Comparison of ENCODE assay signal across 18 cellular contexts in genomic region chr10:100642295-100642994, GRCh38.
DNase-seq lines count a peak whose midpoint lies in the region; ATAC-seq and TF ChIP-seq lines count a peak whose summit lies in the region.
"Had no signal": no experiment of that assay in that cellular context is flagged by ENCODE, and none has a peak within 500 bp of the region (broad histone marks: within the 10 kb centered on the region; RNA-seq: fewer than 3 reads in every experiment).

No MANE protein-coding gene starts in this region.

- H3K27me3 ChIP-seq in iPS-18a (ENCODE audit: control insufficient read depth, insufficient read depth, low read length) (peaks cover 19% of the 10 kb centered on the region), neural progenitor cell (peaks cover 100% of the 10 kb centered on the region)
- H3K27me3 ChIP-seq in CD4-positive, alpha-beta memory T cell (ENCODE audit: insufficient read depth, low read length) = peaks cover 6% of the 10 kb centered on the region

- H3K4me3 ChIP-seq in iPS-18a (ENCODE audit: low read length) (peak overlapping the region; percentile 21), neural progenitor cell (no peak overlapping the region)
- H3K4me3 ChIP-seq in CD4-positive, alpha-beta memory T cell (ENCODE audit: low read length in 2 of 2) = no peak overlapping the region

- ATAC-seq in activated CD4-positive, alpha-beta T cell treated with anti-CD3 and anti-CD28 coated beads for 36 hours = peak; percentile 71
- ATAC-seq in WTC11 = peak; percentile 76
- no peak for ATAC-seq in HG02759 (IDR thresholded peaks at IDR 0.05; ENCODE audit: unreplicated experiment)
- ATAC-seq: HCT116, PC-3 had no signal

- H3K4me2 ChIP-seq in neural progenitor cell = peak overlapping the region; percentile 42
- H3K4me2 ChIP-seq: KMS-11 had no signal

- no peak for DNase-seq in activated CD4-positive, alpha-beta T cell treated with anti-CD3 and anti-CD28 coated beads for 36 hours
- DNase-seq in activated CD4-positive, alpha-beta T cell treated with anti-CD3 and anti-CD28 coated beads for 48 hours = no peak
- DNase-seq in WTC11 (ENCODE audit: low spot score) (peak; percentile 61), neural progenitor cell (ENCODE audit: low spot score) (peak; percentile 33)
- no peak for DNase-seq in CD4-positive, alpha-beta memory T cell
- DNase-seq in stimulated activated CD4-positive, alpha-beta T cell treated with anti-CD3 and anti-CD28 coated beads, Interleukin-1b, Interleukin-23, amount 100 ng/mL, for 48 hours = no peak
- DNase-seq: AML-193, DMS79 treated with DMSO at 0.1 percent for 48 hours, NCI-H1694 treated with DMSO at 0.1 percent for 48 hours, NCI-H510A, NCI-H82, PC-3 had no signal

- no peak overlapping the region for H2AFZ ChIP-seq in neural progenitor cell (replicated peaks)

- H3K9me3 Mint-ChIP-seq in activated CD4-positive, alpha-beta T cell treated with anti-CD3 and anti-CD28 coated beads for 36 hours (ENCODE audit: low read depth) = no peaks in the 10 kb centered on the region
- H3K9me3 Mint-ChIP-seq in WTC11 (peaks cover 3% of the 10 kb centered on the region; the same call in 1 of the 2 replicates), neural progenitor cell (no peaks in the 10 kb centered on the region)
- H3K9me3 Mint-ChIP-seq in CD4-positive, alpha-beta memory T cell = no peaks in the 10 kb centered on the region

- H3K9me3 ChIP-seq in iPS-18a (ENCODE audit: control insufficient read depth, low read depth, low read length) (no peaks in the 10 kb centered on the region), neural progenitor cell (ENCODE audit: low read depth) (no peaks in the 10 kb centered on the region)
- H3K9me3 ChIP-seq in CD4-positive, alpha-beta memory T cell (ENCODE audit: control insufficient read depth in 1 of 2, low read length in 2 of 2) = no peaks in the 10 kb centered on the region

- H3K27ac Mint-ChIP-seq in activated CD4-positive, alpha-beta T cell treated with anti-CD3 and anti-CD28 coated beads for 36 hours = no peak overlapping the region
- peak overlapping the region; percentile 87; the same call in 1 of the 2 replicates for H3K27ac Mint-ChIP-seq in WTC11
- no peak overlapping the region for H3K27ac Mint-ChIP-seq in neural progenitor cell
- H3K27ac Mint-ChIP-seq in CD4-positive, alpha-beta memory T cell = no peak overlapping the region
- H3K27ac Mint-ChIP-seq: CD14-positive monocyte had no signal

- H3K27me3 Mint-ChIP-seq in activated CD4-positive, alpha-beta T cell treated with anti-CD3 and anti-CD28 coated beads for 36 hours = peaks cover 56% of the 10 kb centered on the region
- peaks cover 25% of the 10 kb centered on the region for H3K27me3 Mint-ChIP-seq in WTC11 (ENCODE audit: low read depth)
- H3K27me3 Mint-ChIP-seq in neural progenitor cell (ENCODE audit: insufficient read depth, low read depth) = peaks cover 27% of the 10 kb centered on the region
- H3K27me3 Mint-ChIP-seq in CD4-positive, alpha-beta memory T cell = peaks cover 50 to 51% of the 10 kb centered on the region in 2 donors

- TF ChIP-seq CTCF in WTC11 (IDR thresholded peaks at IDR 0.05) (no peak), neural progenitor cell (IDR thresholded peaks at IDR 0.05) (no peak)

- intact Hi-C loops in activated CD4-positive, alpha-beta T cell treated with anti-CD3 and anti-CD28 coated beads for 36 hours (cut with DNase I, micrococcal nuclease) = no loop called here
- intact Hi-C loops in CD4-positive, alpha-beta memory T cell (cut with micrococcal nuclease) = no loop called here

- H3K4me1 ChIP-seq in iPS-18a (ENCODE audit: control insufficient read depth, low read depth, low read length) = peaks cover 32% of the 10 kb centered on the region
- peaks cover 28% of the 10 kb centered on the region for H3K4me1 ChIP-seq in neural progenitor cell
- no peaks in the 10 kb centered on the region for H3K4me1 ChIP-seq in CD4-positive, alpha-beta memory T cell (ENCODE audit: insufficient read depth, low read length)

- H3K27ac ChIP-seq in iPS-18a (ENCODE audit: low read length) (no peak overlapping the region), neural progenitor cell (no peak overlapping the region)
- H3K27ac ChIP-seq in CD4-positive, alpha-beta memory T cell (ENCODE audit: low read depth, low read length) = no peak overlapping the region
- H3K27ac ChIP-seq: 22Rv1, KMS-11 had no signal

- H3K4me3 Mint-ChIP-seq in activated CD4-positive, alpha-beta T cell treated with anti-CD3 and anti-CD28 coated beads for 36 hours = no peak overlapping the region
- H3K4me3 Mint-ChIP-seq in WTC11 = peak overlapping the region; percentile 52
- H3K4me3 Mint-ChIP-seq in neural progenitor cell = no peak overlapping the region
- no peak overlapping the region for H3K4me3 Mint-ChIP-seq in CD4-positive, alpha-beta memory T cell

- H3K36me3 Mint-ChIP-seq in activated CD4-positive, alpha-beta T cell treated with anti-CD3 and anti-CD28 coated beads for 36 hours (ENCODE audit: low read depth) = no peaks in the 10 kb centered on the region
- H3K36me3 Mint-ChIP-seq in WTC11 (no peaks in the 10 kb centered on the region), neural progenitor cell (no peaks in the 10 kb centered on the region)
- H3K36me3 Mint-ChIP-seq in CD4-positive, alpha-beta memory T cell = no peaks in the 10 kb centered on the region
- H3K36me3 Mint-ChIP-seq: CD14-positive monocyte had no signal

- H3F3A ChIP-seq in neural progenitor cell (ENCODE audit: low read depth) = peaks cover 7% of the 10 kb centered on the region

- CTCF ChIA-PET in activated CD4-positive, alpha-beta T cell treated with anti-CD3 and anti-CD28 coated beads for 36 hours (lab: Charles Lee) = no interaction called here
- CTCF ChIA-PET in WTC11 (lab: Charles Lee) = interaction anchor here (1.0 to 1.8 kb wide), 7 partner anchors 13 to 124 kb away, joined by 3 to 10 read pairs (median 6); no protein-coding TSS in a partner anchor
- CTCF ChIA-PET in CD4-positive, alpha-beta memory T cell (lab: Charles Lee; ENCODE audit: partially characterized antibody) = no interaction called here

- H4K20me1 ChIP-seq in neural progenitor cell (ENCODE audit: low read depth) = peaks cover 8% of the 10 kb centered on the region

- POLR2A ChIA-PET in activated CD4-positive, alpha-beta T cell treated with anti-CD3 and anti-CD28 coated beads for 36 hours (lab: Charles Lee) = no interaction called here
- POLR2A ChIA-PET in WTC11 (lab: Charles Lee) = no interaction called here
- POLR2A ChIA-PET in CD4-positive, alpha-beta memory T cell (lab: Charles Lee; ENCODE audit: partially characterized antibody) = no interaction called here

- H3K9ac ChIP-seq in iPS-18a (ENCODE audit: low read length) = no peak overlapping the region
- no peak overlapping the region for H3K9ac ChIP-seq in neural progenitor cell
- H3K9ac ChIP-seq: KMS-11 had no signal

- peaks cover 10% of the 10 kb centered on the region for H3K4me1 Mint-ChIP-seq in activated CD4-positive, alpha-beta T cell treated with anti-CD3 and anti-CD28 coated beads for 36 hours
- H3K4me1 Mint-ChIP-seq in WTC11 (peaks cover 54% of the 10 kb centered on the region), neural progenitor cell (peaks cover 40% of the 10 kb centered on the region)
- no peaks in the 10 kb centered on the region for H3K4me1 Mint-ChIP-seq in CD4-positive, alpha-beta memory T cell
- H3K4me1 Mint-ChIP-seq: CD14-positive monocyte had no signal

- no peaks in the 10 kb centered on the region for H3K36me3 ChIP-seq in iPS-18a (ENCODE audit: control insufficient read depth, low read depth, low read length)
- no peaks in the 10 kb centered on the region for H3K36me3 ChIP-seq in neural progenitor cell
- no peaks in the 10 kb centered on the region for H3K36me3 ChIP-seq in CD4-positive, alpha-beta memory T cell (ENCODE audit: insufficient read depth, low read length)

- no peaks in the 10 kb centered on the region for H3K79me2 ChIP-seq in neural progenitor cell (ENCODE audit: low read depth)

TF ChIP-seq in WTC11, 78 proteins besides CTCF, POLR2A, EP300 and RAD21:
- TF ChIP-seq TEAD1 (CRISPR knock-in tag; IDR thresholded peaks at IDR 0.05) (0 out of 2 replicates have a peak, but pooled peaks have one; percentile 27), SP1 (CRISPR knock-in tag; conservative IDR thresholded peaks at IDR 0.05) (peak; percentile 30; the same call in 1 of the 2 replicates), RORB (CRISPR knock-in tag; IDR thresholded peaks at IDR 0.05) (no peak)

Comparison
In these comparisons a context has a peak if more than half of its experiments do, and no peak if none do; other contexts are left out.
1. DNase-seq: peak in WTC11 (single experiment) and neural progenitor cell (single experiment); none in activated CD4-positive, alpha-beta T cell treated with anti-CD3 and anti-CD28 coated beads for 36 hours (single experiment), activated CD4-positive, alpha-beta T cell treated with anti-CD3 and anti-CD28 coated beads for 48 hours (single experiment), CD4-positive, alpha-beta memory T cell (0 of 5) and stimulated activated CD4-positive, alpha-beta T cell treated with anti-CD3 and anti-CD28 coated beads, Interleukin-1b, Interleukin-23, amount 100 ng/mL, for 48 hours (single experiment).